ENCODE assay signal across 21 cellular contexts in the genomic region with DNA sequence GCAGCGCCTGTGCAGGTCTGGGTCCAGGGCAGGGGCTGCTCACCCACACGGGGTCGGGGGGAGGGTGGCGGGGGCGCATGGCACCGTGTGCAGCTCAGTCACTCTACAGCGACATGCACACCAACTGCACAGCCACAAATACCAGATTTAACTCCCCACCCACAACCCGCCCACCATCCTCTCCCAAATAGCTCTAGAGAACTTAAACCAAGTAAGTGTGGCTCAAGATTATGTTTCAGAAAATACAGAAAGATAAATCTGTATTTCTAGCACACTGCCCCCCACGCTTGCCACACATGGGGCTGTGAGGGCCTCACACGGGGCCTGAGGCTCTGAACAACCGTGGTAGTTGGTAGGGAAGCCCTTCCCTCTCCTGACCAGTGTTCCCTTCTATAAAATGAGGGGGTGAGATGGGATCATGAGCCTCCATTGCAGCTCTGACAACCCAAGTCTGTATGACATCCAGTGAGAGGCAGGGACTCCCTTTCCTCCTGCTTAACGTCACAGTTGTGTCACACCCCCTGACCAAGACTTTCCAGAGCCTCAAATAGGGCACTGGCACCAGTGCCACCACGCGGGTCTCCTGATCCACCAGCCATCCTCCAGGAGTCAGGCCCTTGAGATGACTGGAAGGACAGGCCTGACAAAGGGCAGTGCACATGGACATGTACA.
"Had no signal": no experiment of that assay in that cellular context is flagged by ENCODE, and none has a peak within 500 bp of the region (broad histone marks: within the 10 kb centered on the region; RNA-seq: fewer than 3 reads in every experiment).

No MANE protein-coding gene starts in this region.

- H3K27me3 ChIP-seq: left lung, neural progenitor cell, pancreas, thyroid gland had no signal

- H3K4me3 Mint-ChIP-seq: activated CD4-positive, alpha-beta T cell treated with anti-CD3 and anti-CD28 coated beads, Interleukin-2, amount 10 ng/mL, durations not matched to agents 7 days and 5 days; activated naive CD4-positive, alpha-beta T cell treated with anti-CD3 and anti-CD28 coated beads, Interleukin-2, amount 50 U/mL, for 24 hours; neural progenitor cell; stimulated activated memory B cell treated with anti-CD40 and anti-IgM and Interleukin-4, amounts not matched to agents 10 μg/mL and 1 μg/mL and 100 μg/mL, for 72 hours; T-cell had no signal

- H3K4me2 ChIP-seq: neural progenitor cell had no signal

- H3K27ac ChIP-seq: left lung, neural progenitor cell, pancreas, thyroid gland had no signal

- ATAC-seq: left lung; pancreas; sciatic nerve; SK-N-SH treated with all-trans-retinoic acid at 6 μM for 48 hours; stimulated activated memory B cell treated with anti-CD40 and anti-IgM and Interleukin-4, amounts not matched to agents 10 μg/mL and 1 μg/mL and 100 μg/mL, for 72 hours; T-cell had no signal

- H3K36me3 ChIP-seq: left lung, neural progenitor cell, pancreas, thyroid gland had no signal

- H3K4me3 ChIP-seq: left lung, neural progenitor cell, pancreas, thyroid gland had no signal

- H3K4me1 ChIP-seq: pancreas had no signal

- H3K9ac ChIP-seq: neural progenitor cell had no signal

- DNase-seq: activated CD4-positive, alpha-beta T cell treated with anti-CD3 and anti-CD28 coated beads, Interleukin-2, amount 10 ng/mL, durations not matched to agents 7 days and 5 days; activated CD4-positive, CD25-positive, alpha-beta regulatory T cell; activated CD8-positive, alpha-beta memory T cell treated with anti-CD3 and anti-CD28 coated beads for 24 hours; activated CD8-positive, alpha-beta memory T cell treated with anti-CD3 and anti-CD28 coated beads, Interleukin-2, amount 50 U/mL, for 48 hours; activated effector memory CD4-positive, alpha-beta T cell treated with anti-CD3 and anti-CD28 coated beads, Interleukin-2, amount 50 U/mL, for 16 hours; activated T-cell treated with anti-CD3 and anti-CD28 coated beads, Interleukin-2, amount 50 U/mL, for 48 hours; erythroblast; foreskin melanocyte; kidney; left lung; mammary epithelial cell; midbrain; pancreas; stimulated activated CD4-positive, alpha-beta T cell treated with anti-CD3 and anti-CD28 coated beads, Interleukin-4, amount 100 ng/mL, for 24 hours; T-cell; thyroid gland had no signal

- H3K9me3 ChIP-seq: left lung, pancreas, thyroid gland had no signal

- H3K9me3 Mint-ChIP-seq: activated CD4-positive, alpha-beta T cell treated with anti-CD3 and anti-CD28 coated beads, Interleukin-2, amount 10 ng/mL, durations not matched to agents 7 days and 5 days; activated naive CD4-positive, alpha-beta T cell treated with anti-CD3 and anti-CD28 coated beads, Interleukin-2, amount 50 U/mL, for 24 hours; neural progenitor cell; stimulated activated memory B cell treated with anti-CD40 and anti-IgM and Interleukin-4, amounts not matched to agents 10 μg/mL and 1 μg/mL and 100 μg/mL, for 72 hours; T-cell had no signal

- H3K36me3 Mint-ChIP-seq: activated naive CD4-positive, alpha-beta T cell treated with anti-CD3 and anti-CD28 coated beads, Interleukin-2, amount 50 U/mL, for 24 hours; stimulated activated memory B cell treated with anti-CD40 and anti-IgM and Interleukin-4, amounts not matched to agents 10 μg/mL and 1 μg/mL and 100 μg/mL, for 72 hours; T-cell had no signal

- H3K27ac Mint-ChIP-seq: activated CD4-positive, alpha-beta T cell treated with anti-CD3 and anti-CD28 coated beads, Interleukin-2, amount 10 ng/mL, durations not matched to agents 7 days and 5 days; activated naive CD4-positive, alpha-beta T cell treated with anti-CD3 and anti-CD28 coated beads, Interleukin-2, amount 50 U/mL, for 24 hours; neural progenitor cell; stimulated activated memory B cell treated with anti-CD40 and anti-IgM and Interleukin-4, amounts not matched to agents 10 μg/mL and 1 μg/mL and 100 μg/mL, for 72 hours; T-cell had no signal

- H3K4me1 Mint-ChIP-seq: activated CD4-positive, alpha-beta T cell treated with anti-CD3 and anti-CD28 coated beads, Interleukin-2, amount 10 ng/mL, durations not matched to agents 7 days and 5 days; activated naive CD4-positive, alpha-beta T cell treated with anti-CD3 and anti-CD28 coated beads, Interleukin-2, amount 50 U/mL, for 24 hours; neural progenitor cell; stimulated activated memory B cell treated with anti-CD40 and anti-IgM and Interleukin-4, amounts not matched to agents 10 μg/mL and 1 μg/mL and 100 μg/mL, for 72 hours had no signal

- H3K27me3 Mint-ChIP-seq: activated CD4-positive, alpha-beta T cell treated with anti-CD3 and anti-CD28 coated beads, Interleukin-2, amount 10 ng/mL, durations not matched to agents 7 days and 5 days; activated naive CD4-positive, alpha-beta T cell treated with anti-CD3 and anti-CD28 coated beads, Interleukin-2, amount 50 U/mL, for 24 hours; stimulated activated memory B cell treated with anti-CD40 and anti-IgM and Interleukin-4, amounts not matched to agents 10 μg/mL and 1 μg/mL and 100 μg/mL, for 72 hours; T-cell had no signal
